In genomic region chr15:31974154-31974794, GRCh38 we compare ENCODE assay signal across 15 cellular contexts.
"Had no signal": no experiment of that assay in that cellular context is flagged by ENCODE, and none has a peak within 500 bp of the region (broad histone marks: within the 10 kb centered on the region; RNA-seq: fewer than 3 reads in every experiment).

No MANE protein-coding gene starts in this region.

- H3K4me3 ChIP-seq: lower lobe of right lung had no signal

- H3K9me3 Mint-ChIP-seq: memory B cell, mesothelial cell of epicardium, type B pancreatic cell had no signal

- H3K9me3 ChIP-seq: left ventricle myocardium inferior, lower lobe of right lung, pancreas, stomach, thoracic aorta had no signal

- H3K36me3 Mint-ChIP-seq: memory B cell, mesothelial cell of epicardium, type B pancreatic cell had no signal

- ATAC-seq: right cardiac atrium had no signal

- H3K27ac Mint-ChIP-seq: memory B cell, mesothelial cell of epicardium, progenitor cell of endocrine pancreas had no signal

- H3K4me1 ChIP-seq: foreskin keratinocyte, pancreas had no signal

- DNase-seq: effector memory CD4-positive, alpha-beta T cell; foreskin keratinocyte; kidney; left cardiac atrium; left ventricle myocardium inferior; lower lobe of right lung; stimulated activated CD4-positive, alpha-beta T cell treated with anti-CD3 and anti-CD28 coated beads, Interleukin-12 subunit alpha, Interleukin-12 subunit beta, amount 100 ng/mL, for 4 hours; stomach had no signal

- H3K27ac ChIP-seq: foreskin keratinocyte, left ventricle myocardium inferior, lower lobe of right lung, pancreas, stomach, thoracic aorta had no signal

- H3K4me3 Mint-ChIP-seq: memory B cell had no signal

- H3K36me3 ChIP-seq: left ventricle myocardium inferior, lower lobe of right lung, pancreas, stomach, thoracic aorta had no signal

- H3K27me3 ChIP-seq: pancreas had no signal
